19 cellular contexts compared by ENCODE assay signal in genomic region chr11:59289782-59290181, GRCh38.
"Had no signal": no experiment of that assay in that cellular context is flagged by ENCODE, and none has a peak within 500 bp of the region (broad histone marks: within the 10 kb centered on the region; RNA-seq: fewer than 3 reads in every experiment).

No MANE protein-coding gene starts in this region.

- FAIRE-seq: endometrium, keratinocyte, small intestine had no signal

- ATAC-seq: esophagus mucosa, gastrocnemius medialis had no signal

- H3K4me1 Mint-ChIP-seq: nephron progenitor cell had no signal

- H3K9me3 Mint-ChIP-seq: immature natural killer cell had no signal

- H3K27me3 ChIP-seq: gastrocnemius medialis, right atrium auricular region had no signal

- H3K27ac Mint-ChIP-seq: immature natural killer cell; naive thymus-derived CD4-positive, alpha-beta T cell; nephron progenitor cell had no signal

- H3K27ac ChIP-seq: gastrocnemius medialis, left ventricle myocardium inferior, neutrophil, right atrium auricular region had no signal

- H3K4me3 ChIP-seq: gastrocnemius medialis, left ventricle myocardium inferior, lung, right atrium auricular region had no signal

- H3K36me3 Mint-ChIP-seq: immature natural killer cell; naive thymus-derived CD4-positive, alpha-beta T cell had no signal

- H3K36me3 ChIP-seq: gastrocnemius medialis, left ventricle myocardium inferior, neutrophil, right atrium auricular region had no signal

- H3K4me1 ChIP-seq: gastrocnemius medialis, left ventricle myocardium inferior, right atrium auricular region had no signal

- H3K4me3 Mint-ChIP-seq: immature natural killer cell; naive thymus-derived CD4-positive, alpha-beta T cell; nephron progenitor cell had no signal

- H3K9me3 ChIP-seq: gastrocnemius medialis, left ventricle myocardium inferior, neutrophil, right atrium auricular region had no signal

- DNase-seq: cortex of kidney; effector memory CD4-positive, alpha-beta T cell; gastrocnemius medialis; immature natural killer cell; left ventricle myocardium inferior; mesendoderm; naive thymus-derived CD4-positive, alpha-beta T cell; nephron progenitor cell; posterior cingulate gyrus; small intestine; stimulated activated CD4-positive, alpha-beta T cell treated with anti-CD3 and anti-CD28 coated beads, Interleukin-12 subunit alpha, Interleukin-12 subunit beta, amount 100 ng/mL, for 4 hours; stimulated activated naive CD4-positive, alpha-beta T cell treated with Interleukin-2 at 50 U/mL for 16 hours; trophoblast cell had no signal
